ENCODE assay signal across 1 cellular context in the genomic region with DNA sequence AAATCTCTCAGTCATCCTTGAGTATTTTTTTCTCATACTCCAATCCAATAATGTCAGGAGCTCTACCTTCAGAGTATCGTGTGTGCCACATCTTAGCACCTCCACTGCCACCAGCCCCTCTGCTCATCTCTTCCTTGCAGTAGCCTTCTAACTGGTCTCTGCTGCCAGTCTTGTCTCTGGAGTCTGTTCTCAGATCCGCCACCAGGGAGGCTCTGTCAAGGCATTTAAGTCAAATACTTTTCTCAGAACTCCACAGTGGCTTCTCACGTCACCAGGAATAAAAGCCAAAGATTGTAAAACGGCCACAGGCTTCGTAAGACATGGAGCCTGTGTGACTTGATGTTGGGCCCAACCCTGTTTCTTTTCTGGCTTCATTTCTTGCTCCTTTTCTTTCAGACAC.
TF ChIP-seq lines count a peak whose summit lies in the region.

No MANE protein-coding gene starts in this region.

TF ChIP-seq in H1, 55 proteins besides CTCF, POLR2A, EP300 and RAD21:
- no peak for TF ChIP-seq HDAC6 (IDR thresholded peaks at IDR 0.05; ENCODE audit: low read depth, low read length)
- no peak for TF ChIP-seq CBX5 (IDR thresholded peaks at IDR 0.05; ENCODE audit: low read depth, low read length)
- no peak for TF ChIP-seq SUZ12 (IDR thresholded peaks at IDR 0.05; ENCODE audit: low read length)
- TF ChIP-seq NRF1 (IDR thresholded peaks at IDR 0.05; ENCODE audit: low read depth, low read length) = no peak
- TF ChIP-seq YY1 (IDR thresholded peaks at IDR 0.05; ENCODE audit: low read depth, low read length) = no peak
- no peak for TF ChIP-seq PHF8 (conservative IDR thresholded peaks at IDR 0.05; ENCODE audit: low read depth, low read length)
- no peak for TF ChIP-seq BACH1 (IDR thresholded peaks at IDR 0.05; ENCODE audit: low read length)
- no peak for TF ChIP-seq JUN (IDR thresholded peaks at IDR 0.05; ENCODE audit: low read depth, low read length)
- no peak for TF ChIP-seq SP1 (IDR thresholded peaks at IDR 0.05; ENCODE audit: low read depth, low read length)
- no peak for TF ChIP-seq SP4 (IDR thresholded peaks at IDR 0.05; ENCODE audit: low read length)
- TF ChIP-seq, protein P1, sequence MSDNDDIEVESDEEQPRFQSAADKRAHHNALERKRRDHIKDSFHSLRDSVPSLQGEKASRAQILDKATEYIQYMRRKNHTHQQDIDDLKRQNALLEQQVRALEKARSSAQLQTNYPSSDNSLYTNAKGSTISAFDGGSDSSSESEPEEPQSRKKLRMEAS (IDR thresholded peaks at IDR 0.05) = no peak
- no peak for TF ChIP-seq ASH2L (IDR thresholded peaks at IDR 0.05; ENCODE audit: low read length)
- no peak for TF ChIP-seq KDM4A (IDR thresholded peaks at IDR 0.05; ENCODE audit: low read depth, low read length, severe bottlenecking)
- TF ChIP-seq, protein P2, sequence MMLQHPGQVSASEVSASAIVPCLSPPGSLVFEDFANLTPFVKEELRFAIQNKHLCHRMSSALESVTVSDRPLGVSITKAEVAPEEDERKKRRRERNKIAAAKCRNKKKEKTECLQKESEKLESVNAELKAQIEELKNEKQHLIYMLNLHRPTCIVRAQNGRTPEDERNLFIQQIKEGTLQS (IDR thresholded peaks at IDR 0.05; ENCODE audit: insufficient read depth, low read depth, low read length) = no peak
- no peak for TF ChIP-seq CHD1 (IDR thresholded peaks at IDR 0.05; ENCODE audit: low read depth, low read length)
- TF ChIP-seq CEBPB (IDR thresholded peaks at IDR 0.05; ENCODE audit: low read depth, low read length) = no peak
